ENCODE assay signal across 26 cellular contexts in genomic region chr2:230208576-230208975, GRCh38. TPM values are rescaled to one million over a fixed set of nuclear protein-coding genes. Genes with fewer than 3 reads are reported as not detected.
"Had no signal": no experiment of that assay in that cellular context is flagged by ENCODE, and none has a peak within 500 bp of the region (broad histone marks: within the 10 kb centered on the region; RNA-seq: fewer than 3 reads in every experiment).

No MANE protein-coding gene starts in this region.

- DNase-seq: activated CD4-positive, alpha-beta T cell treated with anti-CD3 and anti-CD28 coated beads, Interleukin-2, amount 10 ng/mL, durations not matched to agents 24 days and 14 days; activated CD4-positive, alpha-beta T cell treated with anti-CD3 and anti-CD28 coated beads, Interleukin-2, amount 50 U/mL, for 4 hours; activated gamma-delta T cell treated with Interleukin-2 at 50 U/mL for 16 hours; activated naive CD4-positive, alpha-beta T cell treated with anti-CD3 and anti-CD28 coated beads for 36 hours; activated T-cell treated with anti-CD3 and anti-CD28 coated beads, Interleukin-2, amount 50 U/mL, for 24 hours; amniotic stem cell; aorta; brain microvascular endothelial cell; central memory CD4-positive, alpha-beta T cell; NCI-H1048; NCI-H1105 treated with DMSO at 0.1 percent for 48 hours; NCI-H1436; NCI-H1694; NCI-H2029; NCI-H345; NCI-H524 treated with DMSO at 0.1 percent for 48 hours; PC-9; SIG-M5 had no signal

- H3K27me3 ChIP-seq: brain microvascular endothelial cell had no signal

- H2AFZ ChIP-seq: PC-9 had no signal

- H3K4me2 ChIP-seq: PC-9 had no signal

- H3K27ac Mint-ChIP-seq: activated CD4-positive, alpha-beta T cell treated with anti-CD3 and anti-CD28 coated beads, Interleukin-2, amount 10 ng/mL, durations not matched to agents 24 days and 14 days; activated naive CD4-positive, alpha-beta T cell treated with anti-CD3 and anti-CD28 coated beads for 36 hours; activated naive CD4-positive, alpha-beta T cell treated with anti-CD3 and anti-CD28 coated beads, Interleukin-2, amount 50 U/mL, for 72 hours; activated T-cell treated with anti-CD3 and anti-CD28 coated beads, Interleukin-2, amount 50 U/mL, for 24 hours; T-helper 1 cell treated with Interleukin-12 subunit alpha and Interleukin-12 subunit beta and Interleukin-4 antibody, amounts not matched to agents 30 μg/mL and 1 μg/mL, for 36 hours; T-helper 2 cell treated with Interferon-gamma antibody and Interleukin-4, amounts not matched to agents 5 μg/mL and 100 μg/mL, for 36 hours had no signal

- ATAC-seq: activated naive CD4-positive, alpha-beta T cell treated with anti-CD3 and anti-CD28 coated beads, Interleukin-2, amount 50 U/mL, for 72 hours; K562; Right ventricle myocardium inferior had no signal

- H3K27ac ChIP-seq: brain microvascular endothelial cell, PC-9, RWPE1 had no signal

- H3K27me3 Mint-ChIP-seq: activated CD4-positive, alpha-beta T cell treated with anti-CD3 and anti-CD28 coated beads, Interleukin-2, amount 10 ng/mL, durations not matched to agents 24 days and 14 days; activated T-cell treated with anti-CD3 and anti-CD28 coated beads, Interleukin-2, amount 50 U/mL, for 24 hours had no signal

- H3K4me3 ChIP-seq: K562, PC-9 had no signal

- H3K4me3 Mint-ChIP-seq: activated CD4-positive, alpha-beta T cell treated with anti-CD3 and anti-CD28 coated beads, Interleukin-2, amount 10 ng/mL, durations not matched to agents 24 days and 14 days; activated naive CD4-positive, alpha-beta T cell treated with anti-CD3 and anti-CD28 coated beads for 36 hours; activated T-cell treated with anti-CD3 and anti-CD28 coated beads, Interleukin-2, amount 50 U/mL, for 24 hours; T-helper 1 cell treated with Interleukin-12 subunit alpha and Interleukin-12 subunit beta and Interleukin-4 antibody, amounts not matched to agents 30 μg/mL and 1 μg/mL, for 36 hours; T-helper 2 cell treated with Interferon-gamma antibody and Interleukin-4, amounts not matched to agents 5 μg/mL and 100 μg/mL, for 36 hours had no signal

- H3K9me3 Mint-ChIP-seq: activated naive CD4-positive, alpha-beta T cell treated with anti-CD3 and anti-CD28 coated beads for 36 hours; activated naive CD4-positive, alpha-beta T cell treated with anti-CD3 and anti-CD28 coated beads, Interleukin-2, amount 50 U/mL, for 72 hours; activated T-cell treated with anti-CD3 and anti-CD28 coated beads, Interleukin-2, amount 50 U/mL, for 24 hours; T-helper 1 cell treated with Interleukin-12 subunit alpha and Interleukin-12 subunit beta and Interleukin-4 antibody, amounts not matched to agents 30 μg/mL and 1 μg/mL, for 36 hours; T-helper 2 cell treated with Interferon-gamma antibody and Interleukin-4, amounts not matched to agents 5 μg/mL and 100 μg/mL, for 36 hours had no signal

RNA-seq across cellular contexts. Expression of gene SP140, which starts 17.0 kb away (rescaled TPM):
- total RNA-seq: MCF 10A, SK-MEL-5 had no signal
